ENCODE assay signal across 25 cellular contexts in the genomic region with DNA sequence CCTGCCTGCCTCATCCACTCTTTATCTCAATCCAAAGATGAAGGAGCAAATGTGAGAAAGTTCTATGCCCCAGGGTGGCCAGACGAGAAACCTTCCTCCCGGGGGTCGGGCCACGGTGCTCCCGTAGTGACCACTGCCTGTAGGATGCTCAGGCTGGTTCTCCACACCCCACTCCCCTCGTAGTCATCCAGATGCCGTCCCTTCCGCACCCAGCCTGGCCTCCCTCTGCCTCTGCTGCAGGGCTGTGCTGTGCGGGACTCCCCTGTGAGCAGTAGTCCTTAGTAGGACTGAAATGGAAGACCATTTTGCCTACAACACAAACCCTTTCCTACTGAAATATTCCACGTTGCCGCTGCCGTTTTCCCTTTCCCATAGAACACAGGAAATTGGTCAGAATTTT. TPM values are rescaled to one million over a fixed set of nuclear protein-coding genes. Genes with fewer than 3 reads are reported as not detected.
"Had no signal": no experiment of that assay in that cellular context is flagged by ENCODE, and none has a peak within 500 bp of the region (broad histone marks: within the 10 kb centered on the region; RNA-seq: fewer than 3 reads in every experiment).

No MANE protein-coding gene starts in this region.

- H3K27ac ChIP-seq: Peyer's patch, RWPE1, VCaP had no signal

- ATAC-seq: activated naive CD4-positive, alpha-beta T cell treated with anti-CD3 and anti-CD28 coated beads, Interleukin-2, amount 50 U/mL, for 72 hours; activated naive CD8-positive, alpha-beta T cell treated with anti-CD3 and anti-CD28 coated beads, Interleukin-2, amount 50 U/mL, for 24 hours; activated T-cell treated with anti-CD3 and anti-CD28 coated beads, Interleukin-2, amount 50 U/mL, for 4 hours had no signal

- DNase-seq: activated CD4-positive, alpha-beta memory T cell treated with anti-CD3 and anti-CD28 coated beads for 36 hours; activated CD4-positive, alpha-beta T cell treated with anti-CD3 and anti-CD28 coated beads, Interleukin-2, amount 10 ng/mL, durations not matched to agents 7 days and 5 days; activated CD4-positive, CD25-positive, alpha-beta regulatory T cell; activated CD8-positive, alpha-beta memory T cell treated with anti-CD3 and anti-CD28 coated beads for 24 hours; activated effector memory CD4-positive, alpha-beta T cell treated with anti-CD3 and anti-CD28 coated beads, Interleukin-2, amount 50 U/mL, for 16 hours; activated naive CD4-positive, alpha-beta T cell treated with Interleukin-2 at 50 U/mL for 16 hours; activated naive CD8-positive, alpha-beta T cell treated with anti-CD3 and anti-CD28 coated beads, Interleukin-2, amount 50 U/mL, for 24 hours; activated T-cell treated with anti-CD3 and anti-CD28 coated beads, Interleukin-2, amount 50 U/mL, for 4 hours; amniotic stem cell; Kasumi-1; KBM-7; NCI-H146; NCI-H187 treated with DMSO at 0.1 percent for 48 hours; NCI-H2081 treated with DMSO at 0.1 percent for 48 hours; NCI-H446; NCI-H524; Peyer's patch; Right ventricle myocardium superior; SK-N-SH; T-helper 1 cell had no signal

- H3K27me3 ChIP-seq: Peyer's patch had no signal

RNA-seq across cellular contexts. Expression of a gene that starts 2.0 kb away (rescaled TPM):
- total RNA-seq: activated CD4-positive, alpha-beta memory T cell treated with anti-CD3 and anti-CD28 coated beads for 36 hours; activated CD4-positive, alpha-beta T cell treated with anti-CD3 and anti-CD28 coated beads, Interleukin-2, amount 10 ng/mL, durations not matched to agents 7 days and 5 days; activated naive CD4-positive, alpha-beta T cell treated with anti-CD3 and anti-CD28 coated beads, Interleukin-2, amount 50 U/mL, for 72 hours; activated T-cell treated with anti-CD3 and anti-CD28 coated beads, Interleukin-2, amount 50 U/mL, for 4 hours; astrocyte; Right ventricle myocardium superior; T-helper 2 cell treated with Interferon-gamma antibody and Interleukin-4, amounts not matched to agents 100 ng/mL and 5 ng/mL, for 36 hours had no signal
